Comparison of ENCODE assay signal across 2 cellular contexts in genomic region chr12:6778571-6779550, GRCh38.
TF ChIP-seq lines count a peak whose summit lies in the region.

No MANE protein-coding gene starts in this region.

TF ChIP-seq in HCT116, 20 proteins besides CTCF, POLR2A, EP300 and RAD21:
- TF ChIP-seq REST (IDR thresholded peaks at IDR 0.05; ENCODE audit: low read depth) (no peak), SIN3A (IDR thresholded peaks at IDR 0.05; ENCODE audit: low read depth) (no peak), YY1 (IDR thresholded peaks at IDR 0.05; ENCODE audit: extremely low read depth, insufficient replicate concordance, low read depth, low read length) (peak; percentile 62), ZBTB33 (IDR thresholded peaks at IDR 0.05; ENCODE audit: extremely low read depth, insufficient replicate concordance, low read length) (peak; percentile 33)

TF ChIP-seq in SK-N-SH treated with all-trans-retinoic acid at 6 μM for 48 hours, 23 proteins besides CTCF, POLR2A, EP300 and RAD21 (continued from another document):
- TF ChIP-seq ZNF565 (CRISPR knock-in tag; conservative IDR thresholded peaks at IDR 0.05; ENCODE audit: low read depth), result no peak
TF ChIP-seq in SK-N-SH treated with all-trans-retinoic acid at 6 μM for 48 hours: peak in this region for 2.
